16 cellular contexts compared by ENCODE assay signal in the genomic region with DNA sequence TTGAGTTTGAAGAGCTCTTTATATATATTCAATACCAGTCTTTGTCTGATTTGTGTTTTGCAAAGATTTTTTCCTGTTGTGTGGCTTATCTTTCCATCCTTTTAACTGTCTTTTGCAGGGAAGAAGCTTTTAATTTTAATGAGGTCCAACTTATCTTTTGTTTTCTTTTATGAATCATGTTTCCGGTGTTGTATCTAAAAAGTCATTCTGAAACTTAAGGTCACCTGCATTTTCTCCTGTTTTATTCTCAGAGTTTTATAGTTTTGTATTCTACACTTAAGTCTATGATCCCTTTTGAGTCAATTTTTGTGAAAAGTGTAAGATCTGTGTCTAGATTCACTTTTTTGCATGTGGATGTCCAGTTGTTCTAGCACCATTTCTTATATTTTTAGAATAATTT.
"Had no signal": no experiment of that assay in that cellular context is flagged by ENCODE, and none has a peak within 500 bp of the region (broad histone marks: within the 10 kb centered on the region; RNA-seq: fewer than 3 reads in every experiment).

No MANE protein-coding gene starts in this region.

- H3K36me3 Mint-ChIP-seq: WTC11 had no signal

- ATAC-seq: esophagus mucosa; left cardiac atrium; mucosa of descending colon; naive thymus-derived CD8-positive, alpha-beta T cell; right lobe of liver; stimulated activated naive B cell treated with anti-CD40 and anti-IgM and Interleukin-4, amounts not matched to agents 10 μg/mL and 1 μg/mL and 100 μg/mL, for 72 hours; WTC11 had no signal

- H3K4me3 ChIP-seq: dorsolateral prefrontal cortex, mucosa of descending colon, prostate gland, right lobe of liver, transverse colon had no signal

- H3K27ac Mint-ChIP-seq: activated CD4-positive, alpha-beta T cell treated with anti-CD3 and anti-CD28 coated beads, Interleukin-2, amount 10 ng/mL, durations not matched to agents 7 days and 5 days; stimulated activated naive B cell treated with anti-CD40 and anti-IgM and Interleukin-4, amounts not matched to agents 10 μg/mL and 1 μg/mL and 100 μg/mL, for 72 hours; WTC11 had no signal

- H3K4me3 Mint-ChIP-seq: activated CD4-positive, alpha-beta T cell treated with anti-CD3 and anti-CD28 coated beads, Interleukin-2, amount 10 ng/mL, durations not matched to agents 7 days and 5 days; naive thymus-derived CD8-positive, alpha-beta T cell; stimulated activated naive B cell treated with anti-CD40 and anti-IgM and Interleukin-4, amounts not matched to agents 10 μg/mL and 1 μg/mL and 100 μg/mL, for 72 hours; WTC11 had no signal

- H3K9me3 Mint-ChIP-seq: activated CD4-positive, alpha-beta T cell treated with anti-CD3 and anti-CD28 coated beads, Interleukin-2, amount 10 ng/mL, durations not matched to agents 7 days and 5 days; naive thymus-derived CD8-positive, alpha-beta T cell; stimulated activated naive B cell treated with anti-CD40 and anti-IgM and Interleukin-4, amounts not matched to agents 10 μg/mL and 1 μg/mL and 100 μg/mL, for 72 hours; WTC11 had no signal

- H3K4me1 ChIP-seq: prostate gland, right lobe of liver, transverse colon had no signal

- H3K27ac ChIP-seq: dorsolateral prefrontal cortex, prostate gland, right lobe of liver, transverse colon had no signal

- H3K36me3 ChIP-seq: prostate gland, right lobe of liver, transverse colon had no signal

- H3K27me3 ChIP-seq: dorsolateral prefrontal cortex, right lobe of liver, transverse colon had no signal

- H3K27me3 Mint-ChIP-seq: activated CD4-positive, alpha-beta T cell treated with anti-CD3 and anti-CD28 coated beads, Interleukin-2, amount 10 ng/mL, durations not matched to agents 7 days and 5 days; naive thymus-derived CD8-positive, alpha-beta T cell; stimulated activated naive B cell treated with anti-CD40 and anti-IgM and Interleukin-4, amounts not matched to agents 10 μg/mL and 1 μg/mL and 100 μg/mL, for 72 hours had no signal

- DNase-seq: activated CD4-positive, alpha-beta T cell treated with anti-CD3 and anti-CD28 coated beads, Interleukin-2, amount 10 ng/mL, durations not matched to agents 7 days and 5 days; activated T-cell treated with anti-CD3 and anti-CD28 coated beads, Interleukin-2, amount 50 U/mL, for 48 hours; aorta; dorsolateral prefrontal cortex; hypothalamus; left cardiac atrium; mucosa of descending colon; naive thymus-derived CD8-positive, alpha-beta T cell; occipital lobe; right lobe of liver; stimulated activated CD4-positive, alpha-beta T cell treated with anti-CD3 and anti-CD28 coated beads, Interleukin-2, amount 100 ng/mL, for 24 hours; stimulated activated naive B cell treated with anti-CD40 and anti-IgM and Interleukin-4, amounts not matched to agents 10 μg/mL and 1 μg/mL and 100 μg/mL, for 72 hours; transverse colon had no signal

- H3K9me3 ChIP-seq: mucosa of descending colon, prostate gland, right lobe of liver, transverse colon had no signal
